16 cellular contexts compared by ENCODE assay signal in the genomic region with DNA sequence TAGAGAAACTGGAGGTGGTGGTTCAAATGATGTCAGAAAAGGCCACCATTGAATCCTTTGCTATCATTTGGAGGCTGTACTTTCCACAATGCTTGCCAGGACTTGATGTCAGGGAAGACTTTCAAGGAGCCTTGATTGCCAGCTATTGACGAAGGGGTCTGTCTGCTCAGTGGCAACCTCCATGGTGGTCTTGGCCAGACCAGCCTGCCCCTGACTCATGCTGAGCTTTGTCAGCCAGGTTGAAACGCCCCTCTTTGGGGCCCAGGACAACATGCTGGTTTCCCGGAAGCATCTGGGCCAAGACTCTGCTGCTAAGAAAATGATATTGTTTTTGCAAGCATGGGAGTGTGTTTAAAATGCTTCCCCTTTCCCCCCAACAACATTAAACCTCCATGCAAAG. TPM values are rescaled to one million over a fixed set of nuclear protein-coding genes. Genes with fewer than 3 reads are reported as not detected.
"Had no signal": no experiment of that assay in that cellular context is flagged by ENCODE, and none has a peak within 500 bp of the region (broad histone marks: within the 10 kb centered on the region; RNA-seq: fewer than 3 reads in every experiment).

No MANE protein-coding gene starts in this region.

- H3K9me3 ChIP-seq: colonic mucosa, gastroesophageal sphincter, psoas muscle, upper lobe of left lung had no signal

- H3K27ac ChIP-seq: colonic mucosa, epithelial cell of prostate, gastroesophageal sphincter, psoas muscle, upper lobe of left lung, VCaP had no signal

- DNase-seq: activated CD4-positive, alpha-beta memory T cell treated with anti-CD3 and anti-CD28 coated beads, Interleukin-2, amount 10 ng/mL, durations not matched to agents 7 days and 5 days; activated CD4-positive, alpha-beta T cell treated with anti-CD3 and anti-CD28 coated beads for 36 hours; activated gamma-delta T cell; activated naive CD8-positive, alpha-beta T cell treated with anti-CD3 and anti-CD28 coated beads for 36 hours; activated T-cell treated with anti-CD3 and anti-CD28 coated beads, Interleukin-2, amount 50 U/mL, for 48 hours; colonic mucosa; effector CD4-positive, alpha-beta T cell; naive B cell; psoas muscle; stimulated activated CD4-positive, alpha-beta T cell treated with anti-CD3 and anti-CD28 coated beads, Interleukin-2, amount 100 ng/mL, for 48 hours; stimulated activated naive CD4-positive, alpha-beta T cell treated with Interleukin-2 at 50 U/mL for 16 hours; T-helper 9 cell; upper lobe of left lung had no signal

- H3K4me3 ChIP-seq: colonic mucosa, gastroesophageal sphincter, psoas muscle, upper lobe of left lung had no signal

- H3K27me3 Mint-ChIP-seq: activated CD4-positive, alpha-beta memory T cell treated with anti-CD3 and anti-CD28 coated beads, Interleukin-2, amount 10 ng/mL, durations not matched to agents 7 days and 5 days had no signal

- H3K36me3 Mint-ChIP-seq: activated naive CD8-positive, alpha-beta T cell treated with anti-CD3 and anti-CD28 coated beads for 36 hours; naive B cell had no signal

- ATAC-seq: activated CD4-positive, alpha-beta T cell treated with anti-CD3 and anti-CD28 coated beads for 36 hours; gastroesophageal sphincter; psoas muscle had no signal

- H3K9me3 Mint-ChIP-seq: activated CD4-positive, alpha-beta memory T cell treated with anti-CD3 and anti-CD28 coated beads, Interleukin-2, amount 10 ng/mL, durations not matched to agents 7 days and 5 days; activated naive CD8-positive, alpha-beta T cell treated with anti-CD3 and anti-CD28 coated beads for 36 hours had no signal

- H3K4me1 Mint-ChIP-seq: activated CD4-positive, alpha-beta memory T cell treated with anti-CD3 and anti-CD28 coated beads, Interleukin-2, amount 10 ng/mL, durations not matched to agents 7 days and 5 days; activated CD4-positive, alpha-beta T cell treated with anti-CD3 and anti-CD28 coated beads for 36 hours; activated naive CD8-positive, alpha-beta T cell treated with anti-CD3 and anti-CD28 coated beads for 36 hours; naive B cell had no signal

- H3K4me3 Mint-ChIP-seq: activated CD4-positive, alpha-beta memory T cell treated with anti-CD3 and anti-CD28 coated beads, Interleukin-2, amount 10 ng/mL, durations not matched to agents 7 days and 5 days; activated CD4-positive, alpha-beta T cell treated with anti-CD3 and anti-CD28 coated beads for 36 hours; activated naive CD8-positive, alpha-beta T cell treated with anti-CD3 and anti-CD28 coated beads for 36 hours; naive B cell had no signal

- H3K4me1 ChIP-seq: colonic mucosa, psoas muscle had no signal

- H3K36me3 ChIP-seq: colonic mucosa, gastroesophageal sphincter, upper lobe of left lung had no signal

- H3K27me3 ChIP-seq: colonic mucosa, gastroesophageal sphincter, upper lobe of left lung had no signal

- H3K27ac Mint-ChIP-seq: activated CD4-positive, alpha-beta memory T cell treated with anti-CD3 and anti-CD28 coated beads, Interleukin-2, amount 10 ng/mL, durations not matched to agents 7 days and 5 days; activated CD4-positive, alpha-beta T cell treated with anti-CD3 and anti-CD28 coated beads for 36 hours; activated naive CD8-positive, alpha-beta T cell treated with anti-CD3 and anti-CD28 coated beads for 36 hours; naive B cell had no signal

RNA-seq across cellular contexts. Expression of a gene that starts 26.7 kb away (rescaled TPM):
- total RNA-seq: activated CD4-positive, alpha-beta memory T cell treated with anti-CD3 and anti-CD28 coated beads, Interleukin-2, amount 10 ng/mL, durations not matched to agents 7 days and 5 days; activated CD4-positive, alpha-beta T cell treated with anti-CD3 and anti-CD28 coated beads for 36 hours; activated naive CD8-positive, alpha-beta T cell treated with anti-CD3 and anti-CD28 coated beads for 36 hours had no signal
